14 cellular contexts compared by ENCODE assay signal in genomic region chr9:104608336-104608735, GRCh38. TPM values are rescaled to one million over a fixed set of nuclear protein-coding genes. Genes with fewer than 3 reads are reported as not detected.
DNase-seq lines count a peak whose midpoint lies in the region; ATAC-seq and TF ChIP-seq lines count a peak whose summit lies in the region.
"Had no signal": no experiment of that assay in that cellular context is flagged by ENCODE, and none has a peak within 500 bp of the region (broad histone marks: within the 10 kb centered on the region; RNA-seq: fewer than 3 reads in every experiment).

No MANE protein-coding gene starts in this region.

- no peaks in the 10 kb centered on the region for H3K9me3 Mint-ChIP-seq in stimulated activated memory B cell treated with anti-CD40 and anti-IgM and Interleukin-4, amounts not matched to agents 10 μg/mL and 1 μg/mL and 100 μg/mL, for 72 hours

- H3K4me1 ChIP-seq in DOHH2 (ENCODE audit: control insufficient read depth, low read length) (no peaks in the 10 kb centered on the region), RWPE2 (ENCODE audit: insufficient read depth, poor library complexity, severe bottlenecking) (no peaks in the 10 kb centered on the region)
- H3K4me1 ChIP-seq: esophagus muscularis mucosa had no signal

- H3K4me3 ChIP-seq in DOHH2 (ENCODE audit: low read length) (no peak overlapping the region), RWPE2 (ENCODE audit: severe bottlenecking) (no peak overlapping the region)
- H3K4me3 ChIP-seq: esophagus muscularis mucosa, thoracic aorta had no signal

- H3K27me3 Mint-ChIP-seq in stimulated activated memory B cell treated with anti-CD40 and anti-IgM and Interleukin-4, amounts not matched to agents 10 μg/mL and 1 μg/mL and 100 μg/mL, for 72 hours: peaks cover 8% of the 10 kb centered on the region

- H3K36me3 Mint-ChIP-seq in stimulated activated memory B cell treated with anti-CD40 and anti-IgM and Interleukin-4, amounts not matched to agents 10 μg/mL and 1 μg/mL and 100 μg/mL, for 72 hours: no peaks in the 10 kb centered on the region

- H3K4me1 Mint-ChIP-seq in stimulated activated memory B cell treated with anti-CD40 and anti-IgM and Interleukin-4, amounts not matched to agents 10 μg/mL and 1 μg/mL and 100 μg/mL, for 72 hours: no peaks in the 10 kb centered on the region

- peak; percentile 4 for DNase-seq in HT1080 (ENCODE audit: low read depth)
- DNase-seq in RWPE2 (ENCODE audit: low spot score): no peak
- DNase-seq in left kidney (ENCODE audit: low read depth, low spot score): peak; percentile 1
- DNase-seq in GDM1 (lab: John Stamatoyannopoulos, UW): no peak
- DNase-seq in activated CD8-positive, alpha-beta memory T cell treated with anti-CD3 and anti-CD28 coated beads, Interleukin-2, amount 50 U/mL, for 48 hours: no peak
- DNase-seq in kidney tubule cell (ENCODE audit: low spot score): no peak
- DNase-seq: activated CD4-positive, alpha-beta T cell treated with anti-CD3 and anti-CD28 coated beads, Interleukin-2, amount 50 U/mL, for 48 hours; activated gamma-delta T cell treated with Interleukin-2 at 50 U/mL for 16 hours; KG1 had no signal

- no peaks in the 10 kb centered on the region for H3F3A ChIP-seq in DOHH2 (ENCODE audit: control insufficient read depth, insufficient read depth)

- ATAC-seq in RWPE2 (ENCODE audit: low read depth): no peak
- no peak for ATAC-seq in stimulated activated memory B cell treated with anti-CD40 and anti-IgM and Interleukin-4, amounts not matched to agents 10 μg/mL and 1 μg/mL and 100 μg/mL, for 72 hours

- no peaks in the 10 kb centered on the region for H4K20me1 ChIP-seq in DOHH2 (ENCODE audit: control insufficient read depth, insufficient read depth, low read depth, low read length)

- H3K79me2 ChIP-seq in DOHH2 (ENCODE audit: control insufficient read depth, low read length): no peaks in the 10 kb centered on the region

- no peaks in the 10 kb centered on the region for H3K9me2 ChIP-seq in DOHH2 (replicated peaks; ENCODE audit: control insufficient read depth, low read length)

- H3K27ac Mint-ChIP-seq in stimulated activated memory B cell treated with anti-CD40 and anti-IgM and Interleukin-4, amounts not matched to agents 10 μg/mL and 1 μg/mL and 100 μg/mL, for 72 hours: no peak overlapping the region

- H3K36me3 ChIP-seq in DOHH2 (ENCODE audit: control insufficient read depth, low read length) (no peaks in the 10 kb centered on the region), RWPE2 (ENCODE audit: low read depth) (no peaks in the 10 kb centered on the region)
- H3K36me3 ChIP-seq: esophagus muscularis mucosa, thoracic aorta had no signal

- no peak overlapping the region for H3K4me2 ChIP-seq in DOHH2 (ENCODE audit: low read length)

- no peak overlapping the region for H3K4me3 Mint-ChIP-seq in stimulated activated memory B cell treated with anti-CD40 and anti-IgM and Interleukin-4, amounts not matched to agents 10 μg/mL and 1 μg/mL and 100 μg/mL, for 72 hours

- H3K27ac ChIP-seq in DOHH2 (ENCODE audit: low read depth, low read length) (no peak overlapping the region), RWPE2 (ENCODE audit: poor library complexity, severe bottlenecking) (no peak overlapping the region)
- H3K27ac ChIP-seq: esophagus muscularis mucosa, thoracic aorta had no signal

- no peaks in the 10 kb centered on the region for H3K27me3 ChIP-seq in DOHH2 (ENCODE audit: control insufficient read depth, low read length)
- H3K27me3 ChIP-seq in RWPE2 (ENCODE audit: insufficient read depth, poor library complexity, severe bottlenecking): peaks cover 2% of the 10 kb centered on the region
- H3K27me3 ChIP-seq: esophagus muscularis mucosa had no signal

- H3K9me3 ChIP-seq in DOHH2 (ENCODE audit: control insufficient read depth, insufficient read depth, low read length): no peaks in the 10 kb centered on the region
- no peaks in the 10 kb centered on the region for H3K9me3 ChIP-seq in RWPE2 (ENCODE audit: severe bottlenecking)
- H3K9me3 ChIP-seq: esophagus muscularis mucosa, thoracic aorta had no signal

- TF ChIP-seq CTCF in DOHH2 (IDR thresholded peaks at IDR 0.05; ENCODE audit: low read depth, low read length, poor library complexity, severe bottlenecking) (peak; percentile 34), RWPE2 (IDR thresholded peaks at IDR 0.05; ENCODE audit: poor library complexity, severe bottlenecking) (peak; percentile 37)

RNA-seq across cellular contexts. Expression of gene OR13C2, which starts 2.9 kb away (rescaled TPM):
- total RNA-seq in HT1080 (2014; rRNA removed; shearing (Covaris generic)): not detected in 2 replicates
- polyA plus RNA-seq in HT1080 (2015; cell fraction: cytosol; rRNA removed): not detected in 2 replicates
- polyA plus RNA-seq in HT1080 (2015; cell fraction: nucleus; rRNA removed): not detected in 2 replicates
- total RNA-seq: skeletal muscle tissue, thoracic aorta had no signal

RNA-seq across cellular contexts. Expression of gene OR13C5, which starts 9.1 kb away (rescaled TPM):
- not detected in 2 replicates for total RNA-seq in HT1080 (2014; rRNA removed; shearing (Covaris generic))
- not detected in 2 replicates for polyA plus RNA-seq in HT1080 (2015; cell fraction: cytosol; rRNA removed)
- polyA plus RNA-seq in HT1080 (2015; cell fraction: nucleus; rRNA removed): not detected in 2 replicates
- total RNA-seq: esophagus muscularis mucosa, skeletal muscle tissue, thoracic aorta had no signal

RNA-seq across cellular contexts. Expression of gene OR13C9, which starts 9.7 kb away (rescaled TPM):
- not detected in 2 replicates for total RNA-seq in HT1080 (2014; rRNA removed; shearing (Covaris generic))
- not detected in 2 replicates for polyA plus RNA-seq in HT1080 (2015; cell fraction: cytosol; rRNA removed)
- polyA plus RNA-seq in HT1080 (2015; cell fraction: nucleus; rRNA removed): not detected in 2 replicates
- total RNA-seq: esophagus muscularis mucosa, skeletal muscle tissue, thoracic aorta had no signal

RNA-seq across cellular contexts. Expression of gene OR13C8, which starts 39.4 kb away (rescaled TPM):
- total RNA-seq in HT1080 (2014; rRNA removed; shearing (Covaris generic)): not detected in 2 replicates
- polyA plus RNA-seq in HT1080 (2015; cell fraction: cytosol; rRNA removed): not detected in 2 replicates
- polyA plus RNA-seq in HT1080 (2015; cell fraction: nucleus; rRNA removed): not detected in 2 replicates
- total RNA-seq: esophagus muscularis mucosa, skeletal muscle tissue, thoracic aorta had no signal

Comparison
In these comparisons a context has a peak if more than half of its experiments do, and no peak if none do; other contexts are left out.
1. DNase-seq: peak in HT1080 (single experiment) and left kidney (single experiment); none in RWPE2 (single experiment), GDM1 (single experiment), activated CD8-positive, alpha-beta memory T cell treated with anti-CD3 and anti-CD28 coated beads, Interleukin-2, amount 50 U/mL, for 48 hours (single experiment) and kidney tubule cell (single experiment).